16 cellular contexts compared by ENCODE assay signal in genomic region chr2:1632006-1632348, GRCh38.
A peak's percentile ranks its signal among the peaks of the same experiment; 100 is the strongest.
DNase-seq lines count a peak whose midpoint lies in the region; ATAC-seq and TF ChIP-seq lines count a peak whose summit lies in the region.
"Had no signal": no experiment of that assay in that cellular context is flagged by ENCODE, and none has a peak within 500 bp of the region (broad histone marks: within the 10 kb centered on the region; RNA-seq: fewer than 3 reads in every experiment).

No MANE protein-coding gene starts in this region.

- H3K4me1 Mint-ChIP-seq in endodermal cell, result peaks cover 6% of the 10 kb centered on the region
- no peaks in the 10 kb centered on the region for H3K4me1 Mint-ChIP-seq in activated T-cell treated with anti-CD3 and anti-CD28 coated beads, Interleukin-2, amount 50 U/mL, for 4 hours (ENCODE audit: low read depth)
- H3K4me1 Mint-ChIP-seq: activated T-helper 17 cell treated with anti-CD3 and anti-CD28 coated beads, Interleukin-2, amount 50 U/mL, for 72 hours; natural killer cell had no signal

- no peak for TF ChIP-seq EP300 in transverse colon (IDR thresholded peaks at IDR 0.05; ENCODE audit: low read depth)

- TF ChIP-seq CTCF in transverse colon (IDR thresholded peaks at IDR 0.05), result no peak
- no peak for TF ChIP-seq CTCF in endodermal cell (conservative IDR thresholded peaks at IDR 0.05)

- no peak for TF ChIP-seq POLR2A in transverse colon (IDR thresholded peaks at IDR 0.05)

- no peak overlapping the region for H3K27ac Mint-ChIP-seq in endodermal cell
- H3K27ac Mint-ChIP-seq: activated T-helper 17 cell treated with anti-CD3 and anti-CD28 coated beads, Interleukin-2, amount 50 U/mL, for 72 hours; natural killer cell had no signal

- DNase-seq in NCI-H2081 (lab: John Stamatoyannopoulos, UW) (peak; percentile 48 to 67), NCI-H2081 treated with DMSO at 0.1 percent for 48 hours (lab: John Stamatoyannopoulos, UW) (no peak), SJSA1 (ENCODE audit: low read depth in 1 of 2, low spot score in 2 of 2) (peak; percentile 89 to 91), fibroblast of peridontal ligament (ENCODE audit: extremely low read depth) (peak; percentile 45), transverse colon (peak; percentile 64), endodermal cell (no peak)
- no peak for DNase-seq in activated T-cell treated with anti-CD3 and anti-CD28 coated beads, Interleukin-2, amount 50 U/mL, for 4 hours
- DNase-seq: ACHN, islet precursor cell, MV-4-11, natural killer cell, NCI-H524, tibial artery had no signal

- H3K9me3 Mint-ChIP-seq in endodermal cell, result no peaks in the 10 kb centered on the region
- no peaks in the 10 kb centered on the region for H3K9me3 Mint-ChIP-seq in activated T-cell treated with anti-CD3 and anti-CD28 coated beads, Interleukin-2, amount 50 U/mL, for 4 hours
- H3K9me3 Mint-ChIP-seq: activated T-helper 17 cell treated with anti-CD3 and anti-CD28 coated beads, Interleukin-2, amount 50 U/mL, for 72 hours; natural killer cell had no signal

- no peak for ATAC-seq in activated T-cell treated with anti-CD3 and anti-CD28 coated beads, Interleukin-2, amount 50 U/mL, for 4 hours
- no peak for ATAC-seq in GM19395 (IDR thresholded peaks at IDR 0.05; ENCODE audit: unreplicated experiment)
- ATAC-seq: activated T-helper 17 cell treated with anti-CD3 and anti-CD28 coated beads, Interleukin-2, amount 50 U/mL, for 72 hours; sciatic nerve had no signal

- peak overlapping the region; percentile 96 for H3K27ac ChIP-seq in SJSA1
- H3K27ac ChIP-seq in transverse colon, result peak overlapping the region; percentile 72 to 78 (median 75)
- H3K27ac ChIP-seq in endodermal cell (ENCODE audit: low read depth, low read length), result no peak overlapping the region
- H3K27ac ChIP-seq: tibial artery had no signal

- no peak overlapping the region for H3K4me3 Mint-ChIP-seq in endodermal cell
- no peak overlapping the region for H3K4me3 Mint-ChIP-seq in activated T-cell treated with anti-CD3 and anti-CD28 coated beads, Interleukin-2, amount 50 U/mL, for 4 hours
- H3K4me3 Mint-ChIP-seq: activated T-helper 17 cell treated with anti-CD3 and anti-CD28 coated beads, Interleukin-2, amount 50 U/mL, for 72 hours; natural killer cell had no signal

- in situ Hi-C loops in transverse colon (cut with MboI; ENCODE audit: low pct_ligation_motif_present in 1 of 4, low pct_unique_long_range_greater_than_20kb in 1 of 4, low sequenced_read_pairs in 3 of 4), result no loop called here

- 44 to 53% methylated on average over 4 to 7 of the region's 7 CpGs for WGBS in transverse colon (ENCODE audit: low coverage in 1 of 2), 2 donors
- WGBS in endodermal cell (ENCODE audit: insufficient coverage in 1 of 2, insufficient read length in 1 of 2), 2 experiments, result 89 to 95% methylated on average over 4 to 7 of the region's 7 CpGs

- no peaks in the 10 kb centered on the region for H3K27me3 Mint-ChIP-seq in endodermal cell (ENCODE audit: insufficient read depth)
- peaks cover 1% of the 10 kb centered on the region for H3K27me3 Mint-ChIP-seq in activated T-cell treated with anti-CD3 and anti-CD28 coated beads, Interleukin-2, amount 50 U/mL, for 4 hours (ENCODE audit: low read depth)

- peaks cover 77% of the 10 kb centered on the region for H3K36me3 Mint-ChIP-seq in endodermal cell (ENCODE audit: low read depth)
- H3K36me3 Mint-ChIP-seq in activated T-cell treated with anti-CD3 and anti-CD28 coated beads, Interleukin-2, amount 50 U/mL, for 4 hours (ENCODE audit: insufficient read depth), result no peaks in the 10 kb centered on the region
- H3K36me3 Mint-ChIP-seq: natural killer cell had no signal

- H3K9me3 ChIP-seq in SJSA1 (replicated peaks) (peaks cover 5% of the 10 kb centered on the region; the same call in 1 of the 2 replicates), transverse colon (no peaks in the 10 kb centered on the region), endodermal cell (ENCODE audit: control insufficient read depth, low read length) (peaks cover 4% of the 10 kb centered on the region)

- H3K9ac ChIP-seq in endodermal cell (ENCODE audit: extremely low read depth, low read length, poor library complexity, severe bottlenecking), result no peak overlapping the region

- intact Hi-C loops in transverse colon (cut with DNase I; ENCODE audit: low total_unique reads), result no loop called here

- H3K4me1 ChIP-seq in SJSA1 (replicated peaks), result peaks cover 65% of the 10 kb centered on the region
- H3K4me1 ChIP-seq in transverse colon, result peaks cover 0 to 22% (median 14%) of the 10 kb centered on the region in 4 donors
- no peaks in the 10 kb centered on the region for H3K4me1 ChIP-seq in endodermal cell (ENCODE audit: control insufficient read depth, insufficient read depth, low read length)

- H3K27me3 ChIP-seq in SJSA1 (replicated peaks), result no peaks in the 10 kb centered on the region
- H3K27me3 ChIP-seq in transverse colon, result no peaks in the 10 kb centered on the region
- H3K27me3 ChIP-seq in endodermal cell (ENCODE audit: control insufficient read depth, insufficient read depth, low read length, poor library complexity, severe bottlenecking), result no peaks in the 10 kb centered on the region
- H3K27me3 ChIP-seq: tibial artery had no signal

- no peak overlapping the region for H3K4me3 ChIP-seq in SJSA1
- no peak overlapping the region for H3K4me3 ChIP-seq in transverse colon
- H3K4me3 ChIP-seq in endodermal cell (ENCODE audit: low read length), result no peak overlapping the region
- H3K4me3 ChIP-seq: tibial artery had no signal

- peaks cover 67% of the 10 kb centered on the region for H3K36me3 ChIP-seq in SJSA1
- no peaks in the 10 kb centered on the region for H3K36me3 ChIP-seq in transverse colon
- peaks cover 73% of the 10 kb centered on the region for H3K36me3 ChIP-seq in endodermal cell (ENCODE audit: control insufficient read depth, insufficient read depth, low read length)

Comparison
In these comparisons a context has a peak if more than half of its experiments do, and no peak if none do; other contexts are left out.
1. DNase-seq: peak in NCI-H2081 (2 of 2), SJSA1 (2 of 2), fibroblast of peridontal ligament (single experiment) and transverse colon (single experiment); none in NCI-H2081 treated with DMSO at 0.1 percent for 48 hours (single experiment), endodermal cell (single experiment) and activated T-cell treated with anti-CD3 and anti-CD28 coated beads, Interleukin-2, amount 50 U/mL, for 4 hours (single experiment).